Comparison of ENCODE assay signal across 13 cellular contexts in genomic region chr11:44561275-44561781, GRCh38. TPM values are rescaled to one million over a fixed set of nuclear protein-coding genes. Genes with fewer than 3 reads are reported as not detected.
DNase-seq lines count a peak whose midpoint lies in the region; ATAC-seq, FAIRE-seq and TF ChIP-seq lines count a peak whose summit lies in the region.
"Had no signal": no experiment of that assay in that cellular context is flagged by ENCODE, and none has a peak within 500 bp of the region (broad histone marks: within the 10 kb centered on the region; RNA-seq: fewer than 3 reads in every experiment).

No MANE protein-coding gene starts in this region.

- H3K36me3 ChIP-seq in SJCRH30: no peaks in the 10 kb centered on the region
- H3K36me3 ChIP-seq: spleen had no signal

- DNase-seq in COLO668 (lab: John Stamatoyannopoulos, UW; ENCODE audit: unreplicated experiment) (peak; percentile 43), GM12892 (ENCODE audit: insufficient read length) (no peak), SJCRH30 (peak; percentile 41 to 42), foreskin keratinocyte (peak; percentile 83 to 91), retina (no peak), HPDE6-E6E7 (ENCODE audit: extremely low spot score) (no peak)
- DNase-seq: CD8-positive, alpha-beta memory T cell; cortex of kidney; immature natural killer cell; NCI-H1417; NCI-H526 treated with DMSO at 0.1 percent for 48 hours; spleen had no signal

- no peak for TF ChIP-seq CTCF in foreskin keratinocyte (conservative IDR thresholded peaks at IDR 0.05)

- peak; percentile 36 for FAIRE-seq in GM12892 (lab: Jason Lieb, UNC)

- H3K9me3 ChIP-seq in SJCRH30 (replicated peaks): no peaks in the 10 kb centered on the region
- H3K9me3 ChIP-seq: spleen had no signal

- H3K27ac ChIP-seq in SJCRH30: no peak overlapping the region
- peak overlapping the region; percentile 7 for H3K27ac ChIP-seq in foreskin keratinocyte

- H3K4me3 ChIP-seq in SJCRH30: no peak overlapping the region
- H3K4me3 ChIP-seq: spleen had no signal

- no peaks in the 10 kb centered on the region for H3K27me3 ChIP-seq in SJCRH30
- no peaks in the 10 kb centered on the region for H3K27me3 ChIP-seq in foreskin keratinocyte
- H3K27me3 ChIP-seq: spleen had no signal

- peak; percentile 29 for ATAC-seq in foreskin keratinocyte
- no peak for ATAC-seq in activated CD4-positive, CD25-positive, alpha-beta regulatory T cell treated with anti-CD3 and anti-CD28 coated beads, Interleukin-2, amount 50 U/mL, for 24 hours

- TF ChIP-seq POLR2A in GM12892 (IDR thresholded peaks at IDR 0.05; ENCODE audit: low read depth, low read length): no peak

- H3K4me1 ChIP-seq in SJCRH30 (peaks cover 48% of the 10 kb centered on the region), foreskin keratinocyte (peaks cover 26% of the 10 kb centered on the region)

RNA-seq across cellular contexts. Expression of gene CD82, which starts 4.1 kb away (rescaled TPM):
- 109 TPM for polyA plus RNA-seq in GM12892 (2012; ENCODE audit: missing spikeins)
- 81.8 and 90.6 TPM in 2 replicates for total RNA-seq in SJCRH30 (2014; rRNA removed; shearing (Covaris generic))
- total RNA-seq in foreskin keratinocyte: 91.8 and 97.5 TPM in 2 replicates
- polyA plus RNA-seq in foreskin keratinocyte: 207 and 211 TPM in 2 replicates

Comparison
In these comparisons a context has a peak if more than half of its experiments do, and no peak if none do; other contexts are left out.
1. DNase-seq: peak in COLO668 (single experiment), SJCRH30 (2 of 2) and foreskin keratinocyte (2 of 2); none in GM12892 (single experiment), retina (single experiment) and HPDE6-E6E7 (single experiment).